In the genomic region with DNA sequence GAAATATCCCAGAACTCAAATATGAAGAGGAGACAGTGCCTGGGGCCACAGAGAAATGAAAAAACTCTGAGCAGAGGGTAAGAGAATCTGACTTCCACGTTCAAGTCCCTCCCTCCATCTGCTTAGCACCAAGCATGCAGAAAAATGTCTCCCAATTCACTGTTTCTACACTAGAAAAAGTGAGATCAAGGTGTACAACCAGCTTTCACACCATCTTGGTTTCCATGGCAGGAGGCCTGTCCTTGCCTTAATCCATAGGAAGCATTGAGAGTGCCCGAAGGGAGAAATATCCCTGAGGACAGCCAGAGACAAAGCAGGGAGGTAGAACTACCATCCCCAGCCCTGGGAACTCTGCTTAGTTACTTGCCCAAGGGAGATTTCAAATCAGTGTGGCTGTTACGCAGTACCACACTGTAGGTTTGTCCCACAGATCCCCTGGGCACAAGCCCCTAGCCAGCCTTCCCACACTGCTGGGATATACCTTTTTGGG, we compare ENCODE assay signal across 12 cellular contexts.
DNase-seq lines count a peak whose midpoint lies in the region; ATAC-seq, FAIRE-seq and TF ChIP-seq lines count a peak whose summit lies in the region.
"Had no signal": no experiment of that assay in that cellular context is flagged by ENCODE, and none has a peak within 500 bp of the region (broad histone marks: within the 10 kb centered on the region; RNA-seq: fewer than 3 reads in every experiment).

No MANE protein-coding gene starts in this region.

- peak; percentile 6 to 30 for ATAC-seq in activated CD4-positive, CD25-positive, alpha-beta regulatory T cell treated with anti-CD3 and anti-CD28 coated beads, Interleukin-2, amount 50 U/mL, for 24 hours
- peak; percentile 40 for ATAC-seq in GM12878
- peak; percentile 45 for ATAC-seq in stimulated activated memory B cell treated with anti-CD40 and anti-IgM and Interleukin-4, amounts not matched to agents 10 μg/mL and 1 μg/mL and 100 μg/mL, for 72 hours
- ATAC-seq: right cardiac atrium had no signal

- H3K27me3 Mint-ChIP-seq in stimulated activated memory B cell treated with anti-CD40 and anti-IgM and Interleukin-4, amounts not matched to agents 10 μg/mL and 1 μg/mL and 100 μg/mL, for 72 hours: no peaks in the 10 kb centered on the region

- no peak for TF ChIP-seq EP300 in GM12878 (IDR thresholded peaks at IDR 0.05; ENCODE audit: borderline replicate concordance in 1 of 2, control insufficient read depth in 1 of 2, low read depth in 2 of 2, low read length in 2 of 2)

- H3K27me3 ChIP-seq in Karpas-422 (ENCODE audit: low read length) (no peaks in the 10 kb centered on the region), GM12878 (replicated peaks in 1 of 2; ENCODE audit: control insufficient read depth in 2 of 2, insufficient read depth in 2 of 2, low read length in 1 of 2) (peaks cover 2 to 7% of the 10 kb centered on the region in 2 experiments; a peak in 3 of 4 replicates)
- H3K27me3 ChIP-seq: cardiac muscle cell had no signal

- no peak for TF ChIP-seq RAD21 in GM12878 (IDR thresholded peaks at IDR 0.05; ENCODE audit: insufficient read depth, low read depth, low read length)

- peak overlapping the region; percentile 78 for H3K4me3 Mint-ChIP-seq in stimulated activated memory B cell treated with anti-CD40 and anti-IgM and Interleukin-4, amounts not matched to agents 10 μg/mL and 1 μg/mL and 100 μg/mL, for 72 hours

- 52% methylated on average over 3 of the region's 3 CpGs for WGBS in GM12878 (ENCODE audit: insufficient coverage, insufficient replicate concordance, low lambda C conversion rate, missing lambda C conversion rate)

- no peaks in the 10 kb centered on the region for H3K9me3 ChIP-seq in Karpas-422 (ENCODE audit: low read length)
- H3K9me3 ChIP-seq in GM12878 (replicated peaks; ENCODE audit: control insufficient read depth, insufficient read depth, low read length): no peaks in the 10 kb centered on the region
- H3K9me3 ChIP-seq: tibial artery had no signal

- DNase-seq in activated CD4-positive, CD25-positive, alpha-beta regulatory T cell (lab: John Stamatoyannopoulos, UW): no peak
- no peak for DNase-seq in Karpas-422
- DNase-seq in GM12878 (ENCODE audit: low read depth, low spot score): no peak
- DNase-seq in cerebellar nuclear complex (lab: John Stamatoyannopoulos, UW): no peak
- DNase-seq in hepatic stellate cell (ENCODE audit: low spot score): no peak
- DNase-seq in DMS 273 treated with DMSO at 0.1 percent for 48 hours (lab: John Stamatoyannopoulos, UW): no peak
- DNase-seq: right cardiac atrium, tibial artery had no signal

- intact Hi-C loops in GM12878 (cut with micrococcal nuclease; ENCODE audit: unreplicated experiment): no loop called here

- TF ChIP-seq CTCF in GM12878 (IDR thresholded peaks at IDR 0.05 in 2 of 3, conservative IDR thresholded peaks at IDR 0.05 in 1 of 3; ENCODE audit: control insufficient read depth in 2 of 3, extremely low read depth in 1 of 3, insufficient read depth in 1 of 3, low read depth in 3 of 3, low read length in 3 of 3): no peak

- H3K79me2 ChIP-seq in Karpas-422 (ENCODE audit: low read length) (no peaks in the 10 kb centered on the region), GM12878 (ENCODE audit: control insufficient read depth, insufficient read depth, low read length) (no peaks in the 10 kb centered on the region)

- H4K20me1 ChIP-seq in Karpas-422 (ENCODE audit: insufficient read depth, low read depth, low read length) (no peaks in the 10 kb centered on the region), GM12878 (ENCODE audit: control insufficient read depth, insufficient read depth) (no peaks in the 10 kb centered on the region)

- CTCF ChIA-PET in GM12878 (lab: Yijun Ruan, JAX): interaction anchor here (1.7 to 1.9 kb wide), 2 partner anchors 37 to 45 kb away, joined by 4 to 5 read pairs; no protein-coding TSS in a partner anchor

- no TSS peak for BruUV-seq in GM12878 (replicated peaks; lab: Mats Ljungman, UMichigan)

- no peaks in the 10 kb centered on the region for H3K9me3 Mint-ChIP-seq in stimulated activated memory B cell treated with anti-CD40 and anti-IgM and Interleukin-4, amounts not matched to agents 10 μg/mL and 1 μg/mL and 100 μg/mL, for 72 hours

- no peaks in the 10 kb centered on the region for H3K9me2 ChIP-seq in Karpas-422 (replicated peaks; ENCODE audit: insufficient read depth, low read length)

- peak overlapping the region; percentile 26 for H3K9ac ChIP-seq in Karpas-422 (ENCODE audit: low read length)
- no peak overlapping the region; the same call in 1 of the 2 replicates for H3K9ac ChIP-seq in GM12878 (ENCODE audit: control insufficient read depth, insufficient read depth, low read length)

- peaks cover 45% of the 10 kb centered on the region for H3K36me3 Mint-ChIP-seq in stimulated activated memory B cell treated with anti-CD40 and anti-IgM and Interleukin-4, amounts not matched to agents 10 μg/mL and 1 μg/mL and 100 μg/mL, for 72 hours

- RAD21 ChIA-PET in GM12878 (lab: Charles Lee; ENCODE audit: unreplicated experiment): no interaction called here

- FAIRE-seq in GM12878 (lab: Jason Lieb, UNC): no peak
- FAIRE-seq: RCC 7860 had no signal

- H3K36me3 ChIP-seq in Karpas-422 (ENCODE audit: insufficient read depth, low read length) (no peaks in the 10 kb centered on the region), GM12878 (ENCODE audit: control insufficient read depth in 2 of 2, insufficient read depth in 2 of 2, low read length in 1 of 2) (no peaks in the 10 kb centered on the region)
- H3K36me3 ChIP-seq: cardiac muscle cell, tibial artery had no signal

- SMC1A ChIA-PET in GM12878 (lab: Charles Lee; ENCODE audit: uncharacterized antibody, unreplicated experiment): interaction anchor here (0.6 to 1.2 kb wide), 2 partner anchors 8 to 15 kb away, joined by 3 read pairs; no protein-coding TSS in a partner anchor

- peaks cover 41% of the 10 kb centered on the region for H3K4me1 Mint-ChIP-seq in stimulated activated memory B cell treated with anti-CD40 and anti-IgM and Interleukin-4, amounts not matched to agents 10 μg/mL and 1 μg/mL and 100 μg/mL, for 72 hours

- H3K4me1 ChIP-seq in Karpas-422 (ENCODE audit: low read length) (peaks cover 7% of the 10 kb centered on the region), GM12878 (ENCODE audit: control insufficient read depth, insufficient read depth, low read length) (peaks cover 9% of the 10 kb centered on the region)
- H3K4me1 ChIP-seq: tibial artery had no signal

- peak overlapping the region; percentile 33; the same call in 1 of the 2 replicates for H3K4me3 ChIP-seq in Karpas-422 (ENCODE audit: low read length)
- H3K4me3 ChIP-seq in GM12878: no peak overlapping the region
- H3K4me3 ChIP-seq: cardiac muscle cell, tibial artery had no signal

- H3K4me2 ChIP-seq in Karpas-422 (ENCODE audit: low read depth, low read length, poor library complexity, severe bottlenecking): peak overlapping the region; percentile 47
- peak overlapping the region; percentile 64 for H3K4me2 ChIP-seq in GM12878 (ENCODE audit: control insufficient read depth, insufficient read depth)

- POLR2A ChIA-PET in GM12878 (lab: Charles Lee): no interaction called here

- H3K27ac ChIP-seq in Karpas-422 (ENCODE audit: low read length) (no peak overlapping the region), GM12878 (ENCODE audit: control insufficient read depth, insufficient read depth) (no peak overlapping the region)
- H3K27ac ChIP-seq: cardiac muscle cell, tibial artery had no signal

- in situ Hi-C loops in GM12878 (cut with MboI): no loop called here

- H3K27ac Mint-ChIP-seq in stimulated activated memory B cell treated with anti-CD40 and anti-IgM and Interleukin-4, amounts not matched to agents 10 μg/mL and 1 μg/mL and 100 μg/mL, for 72 hours: peak overlapping the region; percentile 95

- TF ChIP-seq POLR2A in GM12878 (IDR thresholded peaks at IDR 0.05; ENCODE audit: low read depth, low read length): no peak

- H2AFZ ChIP-seq in Karpas-422 (ENCODE audit: low read length) (peak overlapping the region; percentile 68), GM12878 (ENCODE audit: control insufficient read depth, low read depth, low read length) (peak overlapping the region; percentile 22)

TF ChIP-seq in GM12878, 131 proteins besides CTCF, POLR2A, EP300 and RAD21:
- TF ChIP-seq EED (IDR thresholded peaks at IDR 0.05; ENCODE audit: low read depth): no peak
- TF ChIP-seq, protein P1, sequence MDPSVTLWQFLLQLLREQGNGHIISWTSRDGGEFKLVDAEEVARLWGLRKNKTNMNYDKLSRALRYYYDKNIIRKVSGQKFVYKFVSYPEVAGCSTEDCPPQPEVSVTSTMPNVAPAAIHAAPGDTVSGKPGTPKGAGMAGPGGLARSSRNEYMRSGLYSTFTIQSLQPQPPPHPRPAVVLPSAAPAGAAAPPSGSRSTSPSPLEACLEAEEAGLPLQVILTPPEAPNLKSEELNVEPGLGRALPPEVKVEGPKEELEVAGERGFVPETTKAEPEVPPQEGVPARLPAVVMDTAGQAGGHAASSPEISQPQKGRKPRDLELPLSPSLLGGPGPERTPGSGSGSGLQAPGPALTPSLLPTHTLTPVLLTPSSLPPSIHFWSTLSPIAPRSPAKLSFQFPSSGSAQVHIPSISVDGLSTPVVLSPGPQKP (IDR thresholded peaks at IDR 0.05; ENCODE audit: low read depth, low read length): no peak
- TF ChIP-seq, protein P2, sequence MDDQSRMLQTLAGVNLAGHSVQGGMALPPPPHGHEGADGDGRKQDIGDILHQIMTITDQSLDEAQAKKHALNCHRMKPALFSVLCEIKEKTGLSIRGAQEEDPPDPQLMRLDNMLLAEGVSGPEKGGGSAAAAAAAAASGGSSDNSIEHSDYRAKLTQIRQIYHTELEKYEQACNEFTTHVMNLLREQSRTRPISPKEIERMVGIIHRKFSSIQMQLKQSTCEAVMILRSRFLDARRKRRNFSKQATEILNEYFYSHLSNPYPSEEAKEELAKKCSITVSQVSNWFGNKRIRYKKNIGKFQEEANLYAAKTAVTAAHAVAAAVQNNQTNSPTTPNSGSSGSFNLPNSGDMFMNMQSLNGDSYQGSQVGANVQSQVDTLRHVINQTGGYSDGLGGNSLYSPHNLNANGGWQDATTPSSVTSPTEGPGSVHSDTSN (IDR thresholded peaks at IDR 0.05; ENCODE audit: insufficient replicate concordance, low read depth, low read length): no peak
- TF ChIP-seq SP1 (IDR thresholded peaks at IDR 0.05; ENCODE audit: low read depth, low read length): no peak
- TF ChIP-seq POLR2AphosphoS5 (IDR thresholded peaks at IDR 0.05; ENCODE audit: low read length): no peak
- TF ChIP-seq LARP7 (IDR thresholded peaks at IDR 0.05): no peak
